ENCODE assay signal across 28 cellular contexts in the genomic region with DNA sequence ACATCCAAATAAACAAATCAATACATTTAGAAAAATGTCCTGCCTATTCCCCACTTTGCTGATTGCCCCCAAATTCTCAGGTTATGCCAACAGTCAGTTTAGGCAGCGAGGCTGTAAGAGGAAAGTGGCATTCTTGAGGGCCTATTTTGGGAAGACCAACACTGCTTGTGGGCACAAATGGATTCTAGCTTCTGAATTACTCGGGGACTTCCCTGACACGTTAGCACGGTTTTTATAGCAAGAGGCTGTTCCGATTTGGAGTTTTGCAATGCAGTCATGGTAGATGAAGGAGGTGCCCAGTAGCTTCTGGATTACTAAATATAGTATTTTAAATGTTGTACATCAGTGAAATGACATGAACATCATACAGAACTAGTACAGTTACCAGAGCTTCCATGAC.
"Had no signal": no experiment of that assay in that cellular context is flagged by ENCODE, and none has a peak within 500 bp of the region (broad histone marks: within the 10 kb centered on the region; RNA-seq: fewer than 3 reads in every experiment).

No MANE protein-coding gene starts in this region.

- H3K27me3 Mint-ChIP-seq: activated naive CD8-positive, alpha-beta T cell treated with anti-CD3 and anti-CD28 coated beads for 36 hours had no signal

- DNase-seq: activated CD4-positive, alpha-beta T cell treated with anti-CD3 and anti-CD28 coated beads for 4 hours; activated CD4-positive, alpha-beta T cell treated with anti-CD3 and anti-CD28 coated beads, Interleukin-2, amount 50 U/mL, for 4 hours; activated CD4-positive, CD25-positive, alpha-beta regulatory T cell; activated effector memory CD4-positive, alpha-beta T cell treated with Interleukin-2 at 50 U/mL for 16 hours; activated naive CD4-positive, alpha-beta T cell treated with Interleukin-2 at 50 U/mL for 16 hours; activated naive CD8-positive, alpha-beta T cell treated with anti-CD3 and anti-CD28 coated beads for 36 hours; activated T-cell treated with anti-CD3 and anti-CD28 coated beads for 4 hours; activated T-cell treated with anti-CD3 and anti-CD28 coated beads, Interleukin-2, amount 50 U/mL, for 72 hours; adrenal gland; aorta; cerebellar nuclear complex; colonic mucosa; effector CD8-positive, alpha-beta T cell; hypothalamus; immature natural killer cell; kidney; lower lobe of right lung; mesenchymal stem cell; sigmoid colon; stimulated activated naive CD4-positive, alpha-beta T cell treated with Interleukin-2 at 50 U/mL for 16 hours; T-helper 1 cell; trophoblast cell had no signal

- H3K9me3 ChIP-seq: adrenal gland, body of pancreas, colonic mucosa, gastroesophageal sphincter, lower lobe of right lung, sigmoid colon, thoracic aorta, vagina had no signal

- H3K9me3 Mint-ChIP-seq: activated naive CD8-positive, alpha-beta T cell treated with anti-CD3 and anti-CD28 coated beads for 36 hours; activated T-cell treated with anti-CD3 and anti-CD28 coated beads, Interleukin-2, amount 50 U/mL, for 72 hours; immature natural killer cell; nephron; T-helper 2 cell treated with Interferon-gamma antibody and Interleukin-4, amounts not matched to agents 5 μg/mL and 100 μg/mL, for 36 hours had no signal

- H3K4me3 ChIP-seq: adrenal gland, body of pancreas, colonic mucosa, gastroesophageal sphincter, lower lobe of right lung, sigmoid colon, thoracic aorta, vagina had no signal

- H3K4me3 Mint-ChIP-seq: activated naive CD8-positive, alpha-beta T cell treated with anti-CD3 and anti-CD28 coated beads for 36 hours; activated T-cell treated with anti-CD3 and anti-CD28 coated beads, Interleukin-2, amount 50 U/mL, for 72 hours; immature natural killer cell; nephron; T-helper 2 cell treated with Interferon-gamma antibody and Interleukin-4, amounts not matched to agents 5 μg/mL and 100 μg/mL, for 36 hours had no signal

- H3K27ac Mint-ChIP-seq: activated naive CD8-positive, alpha-beta T cell treated with anti-CD3 and anti-CD28 coated beads for 36 hours; activated T-cell treated with anti-CD3 and anti-CD28 coated beads, Interleukin-2, amount 50 U/mL, for 72 hours; immature natural killer cell; T-helper 2 cell treated with Interferon-gamma antibody and Interleukin-4, amounts not matched to agents 5 μg/mL and 100 μg/mL, for 36 hours had no signal

- H3K4me1 Mint-ChIP-seq: activated naive CD8-positive, alpha-beta T cell treated with anti-CD3 and anti-CD28 coated beads for 36 hours had no signal

- ATAC-seq: activated T-cell treated with anti-CD3 and anti-CD28 coated beads, Interleukin-2, amount 50 U/mL, for 72 hours; lower lobe of right lung had no signal

- H3K27me3 ChIP-seq: adrenal gland, body of pancreas, colonic mucosa, gastroesophageal sphincter, sigmoid colon, vagina had no signal

- H3K27ac ChIP-seq: adrenal gland, body of pancreas, colonic mucosa, lower lobe of right lung, thoracic aorta, vagina had no signal

- H3K4me1 ChIP-seq: adrenal gland, colonic mucosa, gastroesophageal sphincter, lower lobe of right lung, sigmoid colon, vagina had no signal

- H3K36me3 ChIP-seq: colonic mucosa had no signal
